In the genomic region with DNA sequence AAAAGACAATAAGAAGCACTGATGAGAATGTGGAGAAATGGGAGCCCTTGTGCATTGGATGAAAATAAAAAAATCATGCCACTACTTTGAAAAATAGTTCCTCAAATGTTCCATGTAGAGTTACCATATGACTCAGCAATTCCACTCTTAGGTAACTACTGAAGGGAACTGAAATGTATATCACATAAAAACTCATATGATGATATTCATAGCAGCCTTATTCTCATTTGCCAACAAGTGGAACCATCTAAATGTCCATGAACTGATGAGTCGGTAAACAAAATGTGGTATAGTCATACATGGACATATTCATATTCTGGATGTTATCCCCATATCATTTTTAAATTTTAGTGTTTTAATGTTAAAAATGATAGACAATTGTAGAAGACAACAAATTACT, we compare ENCODE assay signal across 1 cellular context.
TF ChIP-seq lines count a peak whose summit lies in the region.

No MANE protein-coding gene starts in this region.

TF ChIP-seq in H1, 55 proteins besides CTCF, POLR2A, EP300 and RAD21:
- no peak for TF ChIP-seq KDM5A (IDR thresholded peaks at IDR 0.05; ENCODE audit: low read length)
- no peak for TF ChIP-seq TCF12 (IDR thresholded peaks at IDR 0.05; ENCODE audit: low read depth, low read length)
- no peak for TF ChIP-seq CEBPB (IDR thresholded peaks at IDR 0.05; ENCODE audit: low read depth, low read length)
- TF ChIP-seq CHD2 (IDR thresholded peaks at IDR 0.05; ENCODE audit: low read length) = no peak
- no peak for TF ChIP-seq SUZ12 (IDR thresholded peaks at IDR 0.05; ENCODE audit: low read length)
- TF ChIP-seq MAFK (IDR thresholded peaks at IDR 0.05; ENCODE audit: low read depth, low read length) = 0 out of 2 replicates have a peak, but pooled peaks have one; percentile 19
